ENCODE assay signal across 26 cellular contexts in the genomic region with DNA sequence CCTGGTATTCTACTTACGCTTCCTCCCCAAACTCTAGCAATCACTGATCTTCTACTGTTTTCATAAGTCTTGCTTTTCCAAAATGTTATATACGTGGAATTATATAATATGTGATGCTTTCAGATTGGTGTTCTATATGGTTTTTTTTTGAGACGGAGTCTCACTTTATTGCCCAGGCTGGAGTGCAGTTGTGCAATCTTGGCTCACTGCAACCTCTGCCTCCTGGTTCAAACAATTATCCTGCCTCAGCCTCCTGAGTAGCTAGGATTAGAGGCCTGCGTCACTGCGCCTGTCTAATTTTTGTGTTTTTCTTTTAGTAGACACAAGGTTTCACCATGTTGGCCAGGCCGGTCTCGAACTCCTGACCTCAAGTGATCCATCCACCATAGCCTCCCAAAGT. TPM values are rescaled to one million over a fixed set of nuclear protein-coding genes. Genes with fewer than 3 reads are reported as not detected.
A peak's percentile ranks its signal among the peaks of the same experiment; 100 is the strongest.
DNase-seq lines count a peak whose midpoint lies in the region; ATAC-seq, FAIRE-seq and TF ChIP-seq lines count a peak whose summit lies in the region.
"Had no signal": no experiment of that assay in that cellular context is flagged by ENCODE, and none has a peak within 500 bp of the region (broad histone marks: within the 10 kb centered on the region; RNA-seq: fewer than 3 reads in every experiment).

No MANE protein-coding gene starts in this region.

- TF ChIP-seq POLR2A in spleen (IDR thresholded peaks at IDR 0.05): no peak

- H3K4me1 ChIP-seq in Caco-2 (peaks cover 29% of the 10 kb centered on the region), kidney (ENCODE audit: control insufficient read depth in 1 of 2, insufficient read depth in 1 of 2, low read depth in 1 of 2, low read length in 2 of 2) (peaks cover 0 to 8% of the 10 kb centered on the region in 2 donors), spleen (no peaks in the 10 kb centered on the region)
- H3K4me1 ChIP-seq: BE2C; BLaER1 treated with 17β-estradiol and CSF1 and Interleukin-3, amounts not matched to agents 10 nM and 100 nM had no signal

- FAIRE-seq in kidney (lab: Jason Lieb, UNC): no peak
- FAIRE-seq: A549, GM12891, GM18507 had no signal

- H3K27me3 ChIP-seq in Caco-2 (replicated peaks; ENCODE audit: control insufficient read depth, insufficient read depth, low read length): no peaks in the 10 kb centered on the region
- H3K27me3 ChIP-seq in spleen (replicated peaks in 1 of 7): no peaks in the 10 kb centered on the region
- H3K27me3 ChIP-seq: BE2C; BLaER1 treated with 17β-estradiol and CSF1 and Interleukin-3, amounts not matched to agents 10 nM and 100 nM had no signal

- no TSS peak for BruUV-seq in Caco-2 (replicated peaks; lab: Mats Ljungman, UMichigan)

- H3K4me3 ChIP-seq in Caco-2 (ENCODE audit: low read depth, low read length): no peak overlapping the region
- no peak overlapping the region for H3K4me3 ChIP-seq in kidney (ENCODE audit: low read length in 2 of 2)
- no peak overlapping the region for H3K4me3 ChIP-seq in spleen
- H3K4me3 ChIP-seq: A549; BLaER1 treated with 17β-estradiol and CSF1 and Interleukin-3, amounts not matched to agents 10 nM and 100 nM; GM23338 had no signal

- H3K27ac Mint-ChIP-seq in activated T-cell treated with anti-CD3 and anti-CD28 coated beads, Interleukin-2, amount 50 U/mL, for 72 hours: peak overlapping the region; percentile 80
- peak overlapping the region; percentile 1 for H3K27ac Mint-ChIP-seq in Caco-2 (ENCODE audit: unreplicated experiment)
- H3K27ac Mint-ChIP-seq: CD14-positive monocyte; CD4-positive, alpha-beta T cell; CD8-positive, alpha-beta memory T cell; GM23338; H9 had no signal

- peaks cover 3 to 24% of the 10 kb centered on the region in 2 donors for H3K36me3 Mint-ChIP-seq in activated T-cell treated with anti-CD3 and anti-CD28 coated beads, Interleukin-2, amount 50 U/mL, for 72 hours (ENCODE audit: insufficient read depth in 2 of 2)
- peaks cover 5% of the 10 kb centered on the region for H3K36me3 Mint-ChIP-seq in Caco-2 (ENCODE audit: insufficient read depth, unreplicated experiment)

- TF ChIP-seq CTCF in Caco-2 (IDR thresholded peaks at IDR 0.05; ENCODE audit: insufficient read depth in 1 of 2, low read depth in 1 of 2, low read length in 1 of 2, severe bottlenecking in 1 of 2, unreplicated experiment in 1 of 2) (no peak), kidney (IDR thresholded peaks at IDR 0.05; ENCODE audit: borderline replicate concordance, extremely low read depth, insufficient read depth) (no peak), spleen (IDR thresholded peaks at IDR 0.05 in 8 of 11, conservative IDR thresholded peaks at IDR 0.05 in 3 of 11) (no peak)

- H3K36me3 ChIP-seq in Caco-2 (ENCODE audit: control insufficient read depth, insufficient read depth, low read length) (no peaks in the 10 kb centered on the region), kidney (ENCODE audit: control insufficient read depth in 1 of 2, insufficient read depth in 2 of 2, low read length in 2 of 2) (peaks cover 8 to 17% of the 10 kb centered on the region in 2 donors), spleen (peaks cover 0 to 100% (median 66%) of the 10 kb centered on the region in 6 donors)

- no peak overlapping the region for H3K4me3 Mint-ChIP-seq in activated T-cell treated with anti-CD3 and anti-CD28 coated beads, Interleukin-2, amount 50 U/mL, for 72 hours
- no peak overlapping the region for H3K4me3 Mint-ChIP-seq in Caco-2 (ENCODE audit: unreplicated experiment)
- H3K4me3 Mint-ChIP-seq: CD14-positive monocyte; CD4-positive, alpha-beta T cell; CD8-positive, alpha-beta memory T cell; GM23338; H9 had no signal

- no peaks in the 10 kb centered on the region for H3K9me3 ChIP-seq in Caco-2
- no peaks in the 10 kb centered on the region for H3K9me3 ChIP-seq in kidney (ENCODE audit: control insufficient read depth in 1 of 2, low read length in 2 of 2)
- H3K9me3 ChIP-seq in spleen: no peaks in the 10 kb centered on the region
- H3K9me3 ChIP-seq: A549; BE2C; BLaER1 treated with 17β-estradiol and CSF1 and Interleukin-3, amounts not matched to agents 10 nM and 100 nM had no signal

- no peaks in the 10 kb centered on the region for H3K27me3 Mint-ChIP-seq in activated T-cell treated with anti-CD3 and anti-CD28 coated beads, Interleukin-2, amount 50 U/mL, for 72 hours (ENCODE audit: low read depth)
- H3K27me3 Mint-ChIP-seq in Caco-2 (ENCODE audit: insufficient read depth, unreplicated experiment): no peaks in the 10 kb centered on the region
- H3K27me3 Mint-ChIP-seq: CD4-positive, alpha-beta T cell; CD8-positive, alpha-beta memory T cell had no signal

- H3K27ac ChIP-seq in kidney (ENCODE audit: low read depth in 2 of 2, low read length in 2 of 2) (no peak overlapping the region), spleen (no peak overlapping the region)
- H3K27ac ChIP-seq: BLaER1 treated with 17β-estradiol and CSF1 and Interleukin-3, amounts not matched to agents 10 nM and 100 nM had no signal

- H3K9me3 Mint-ChIP-seq in activated T-cell treated with anti-CD3 and anti-CD28 coated beads, Interleukin-2, amount 50 U/mL, for 72 hours: no peaks in the 10 kb centered on the region
- no peaks in the 10 kb centered on the region for H3K9me3 Mint-ChIP-seq in Caco-2 (ENCODE audit: unreplicated experiment)
- H3K9me3 Mint-ChIP-seq: CD14-positive monocyte; CD4-positive, alpha-beta T cell; CD8-positive, alpha-beta memory T cell; GM23338; H9 had no signal

- POLR2A ChIA-PET in Caco-2 (lab: Charles Lee): no interaction called here

- no peak for ATAC-seq in activated T-cell treated with anti-CD3 and anti-CD28 coated beads, Interleukin-2, amount 50 U/mL, for 72 hours (replicated peaks in 1 of 2)
- ATAC-seq: A549, GM23338, HCT116 had no signal

- CTCF ChIA-PET in Caco-2 (lab: Charles Lee): no interaction called here

- DNase-seq in activated T-cell treated with anti-CD3 and anti-CD28 coated beads, Interleukin-2, amount 50 U/mL, for 72 hours: no peak
- DNase-seq in activated T-cell treated with anti-CD3 and anti-CD28 coated beads, Interleukin-2, amount 50 U/mL, for 1 hour: no peak
- DNase-seq in Caco-2: no peak
- DNase-seq in kidney: peak; percentile 23
- DNase-seq in spleen: peak; percentile 12
- no peak for DNase-seq in cortex of kidney (lab: John Stamatoyannopoulos, UW)
- no peak for DNase-seq in OCI-M1 (lab: John Stamatoyannopoulos, UW)
- DNase-seq in kidney tubule cell (ENCODE audit: low spot score): no peak
- DNase-seq: 8988T; ACHN; AML-193; BE2C; Calu3; CD4-positive, alpha-beta T cell; CD8-positive, alpha-beta memory T cell; DMS53; DMS79 treated with DMSO at 0.1 percent for 48 hours; GF-D8; H9 had no signal

- 95 to 97% (median 97%) methylated on average over 7 of the region's 7 CpGs for WGBS in spleen, 5 donors

- intact Hi-C loops in Caco-2 (cut with micrococcal nuclease; ENCODE audit: unreplicated experiment): no loop called here
- intact Hi-C loops in kidney (cut with DNase I): no loop called here
- intact Hi-C loops in spleen (cut with DNase I; ENCODE audit: low total_unique reads): no loop called here

- no peaks in the 10 kb centered on the region for H3K4me1 Mint-ChIP-seq in activated T-cell treated with anti-CD3 and anti-CD28 coated beads, Interleukin-2, amount 50 U/mL, for 72 hours (ENCODE audit: low read depth)
- peaks cover 21% of the 10 kb centered on the region for H3K4me1 Mint-ChIP-seq in Caco-2 (ENCODE audit: low read depth, unreplicated experiment)
- H3K4me1 Mint-ChIP-seq: CD14-positive monocyte; CD8-positive, alpha-beta memory T cell; GM23338; H9 had no signal

- H3K9ac ChIP-seq in kidney (ENCODE audit: low read length in 2 of 2): no peak overlapping the region
- H3K9ac ChIP-seq: BLaER1 treated with 17β-estradiol and CSF1 and Interleukin-3, amounts not matched to agents 10 nM and 100 nM had no signal

RNA-seq across cellular contexts. Expression of gene FAM83D, which starts 10.9 kb away (rescaled TPM):
- 10 to 100 TPM; 10.4 to 10.5 TPM for total RNA-seq in activated T-cell treated with anti-CD3 and anti-CD28 coated beads, Interleukin-2, amount 50 U/mL, for 72 hours
- total RNA-seq in Caco-2 (2022): 82.4 and 86.3 TPM in 2 replicates
- 0.79 TPM for total RNA-seq in kidney
- 1.2 TPM for polyA plus RNA-seq in kidney (ENCODE audit: insufficient read depth, low read depth, low replicate concordance)
- 1 to 10 TPM in 5 of 7 donors, under 1 TPM in 2; 0.46 to 3.0 (median 1.5) TPM for total RNA-seq in spleen
- 1 to 10 TPM in 2 of 3 donors, under 1 TPM in 1; 0.76 to 1.2 (median 1.2) TPM for polyA plus RNA-seq in spleen

RNA-seq across cellular contexts. Expression of gene DHX35, which starts 46.8 kb away (rescaled TPM):
- 10 to 100 TPM in 1 of 2 donors, 1 to 10 TPM in 1; 9.4 to 14.2 TPM for total RNA-seq in activated T-cell treated with anti-CD3 and anti-CD28 coated beads, Interleukin-2, amount 50 U/mL, for 72 hours
- total RNA-seq in Caco-2 (2022) (25.0 and 29.5 TPM in 2 replicates), kidney (11.0 TPM), spleen (10 to 100 TPM in 6 of 7 donors, 1 to 10 TPM in 1; 9.0 to 16.4 (median 12.3) TPM)
- polyA plus RNA-seq in kidney (ENCODE audit: insufficient read depth, low read depth, low replicate concordance) (6.9 TPM), spleen (1 to 10 TPM; 4.7 to 8.1 (median 5.3) TPM)

Comparison
In these comparisons a context has a peak if more than half of its experiments do, and no peak if none do; other contexts are left out.
1. DNase-seq: peak in kidney (single experiment) and spleen (single experiment); none in activated T-cell treated with anti-CD3 and anti-CD28 coated beads, Interleukin-2, amount 50 U/mL, for 72 hours (0 of 2), activated T-cell treated with anti-CD3 and anti-CD28 coated beads, Interleukin-2, amount 50 U/mL, for 1 hour (single experiment), Caco-2 (0 of 2), cortex of kidney (single experiment), OCI-M1 (single experiment) and kidney tubule cell (single experiment).